ENCODE assay signal across 8 cellular contexts in the genomic region with DNA sequence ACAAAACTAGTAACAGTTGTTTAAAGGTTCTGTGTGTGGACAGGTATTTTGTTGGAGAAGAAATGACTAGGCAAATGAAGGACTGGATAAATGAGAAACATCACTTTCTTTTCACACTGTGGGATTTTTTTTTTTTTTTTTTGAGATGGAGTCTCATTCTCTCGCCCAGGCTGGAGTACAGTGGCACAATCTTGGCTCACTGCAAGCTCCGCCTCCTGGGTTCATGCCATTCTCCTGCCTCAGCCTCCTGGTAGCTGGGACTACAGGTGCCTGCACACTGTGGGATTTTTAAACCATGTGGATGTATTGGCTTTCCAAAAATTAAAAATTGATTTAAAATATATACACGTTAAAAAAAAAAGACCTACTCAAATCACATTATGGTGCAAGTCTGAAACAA. TPM values are rescaled to one million over a fixed set of nuclear protein-coding genes. Genes with fewer than 3 reads are reported as not detected.
DNase-seq lines count a peak whose midpoint lies in the region; ATAC-seq, FAIRE-seq and TF ChIP-seq lines count a peak whose summit lies in the region.
"Not testable (repeated sequence)": the region's sequence is repeated elsewhere in the genome, so short reads cannot be mapped to it uniquely, and the experiment has no call there.

No MANE protein-coding gene starts in this region.

- 0 out of 2 replicates have a peak overlapping the region, but pooled peaks have one; percentile 6 for H3K27ac ChIP-seq in Karpas-422 (ENCODE audit: low read length)
- not testable (repeated sequence) for H3K27ac ChIP-seq in adrenal gland, left lung, pancreas, stomach

- H2AFZ ChIP-seq in Karpas-422 (ENCODE audit: low read length), result not testable (repeated sequence)

- H4K20me1 ChIP-seq in Karpas-422 (ENCODE audit: insufficient read depth, low read depth, low read length), result not testable (repeated sequence)

- peak overlapping the region; percentile 7 for H3K4me2 ChIP-seq in Karpas-422 (ENCODE audit: low read depth, low read length, poor library complexity, severe bottlenecking)

- TF ChIP-seq CTCF in adrenal gland (IDR thresholded peaks at IDR 0.05); left lung (IDR thresholded peaks at IDR 0.05); pancreas (IDR thresholded peaks at IDR 0.05); stomach (IDR thresholded peaks at IDR 0.05): not testable (repeated sequence)

- 38 to 70% (median 61%) methylated on average over 3 of the region's 3 CpGs for WGBS in adrenal gland, 4 donors
- WGBS in pancreas, 2 donors, result 27 to 46% methylated on average over 3 of the region's 3 CpGs
- WGBS in stomach, 5 donors, result 51 to 64% (median 61%) methylated on average over 3 of the region's 3 CpGs

- H3K27me3 Mint-ChIP-seq in central memory CD8-positive, alpha-beta T cell, result not testable (repeated sequence)

- FAIRE-seq in pancreas (lab: Jason Lieb, UNC), result not testable (repeated sequence)

- not testable (repeated sequence) for H3K9me3 Mint-ChIP-seq in central memory CD8-positive, alpha-beta T cell

- TF ChIP-seq EP300 in stomach (IDR thresholded peaks at IDR 0.05), result not testable (repeated sequence)

- not testable (repeated sequence) for H3K4me3 Mint-ChIP-seq in central memory CD8-positive, alpha-beta T cell

- H3K36me3 ChIP-seq in Karpas-422 (ENCODE audit: insufficient read depth, low read length); adrenal gland (replicated peaks in 1 of 2); left lung; pancreas; stomach: not testable (repeated sequence)

- ATAC-seq in central memory CD8-positive, alpha-beta T cell (replicated peaks; ENCODE audit: extremely low read depth, poor library complexity, severe bottlenecking), result not testable (repeated sequence)
- peak; percentile 59 for ATAC-seq in left ventricle myocardium superior
- peak; percentile 39 for ATAC-seq in left lung
- ATAC-seq in pancreas, result peak; percentile 62 to 78 (median 70)

- DNase-seq in Karpas-422; central memory CD8-positive, alpha-beta T cell (ENCODE audit: low spot score in 2 of 2); left ventricle myocardium superior; left lung: not testable (repeated sequence)
- peak; percentile 15 for DNase-seq in M059J (ENCODE audit: low read depth)
- DNase-seq in adrenal gland, result peak in 4 of 7 donors; percentile 23 to 46 (median 34)
- DNase-seq in pancreas, result peak in 4 of 6 donors; percentile 18 to 49 (median 38)
- peak; percentile 33 for DNase-seq in stomach

- H3K27ac Mint-ChIP-seq in central memory CD8-positive, alpha-beta T cell (ENCODE audit: low read depth), result peak overlapping the region; percentile 22

- H3K4me1 Mint-ChIP-seq in central memory CD8-positive, alpha-beta T cell, result peaks cover 48% of the 10 kb centered on the region

- TF ChIP-seq POLR2A in adrenal gland (IDR thresholded peaks at IDR 0.05); stomach (IDR thresholded peaks at IDR 0.05): not testable (repeated sequence)

- intact Hi-C loops in adrenal gland (cut with DNase I); left ventricle myocardium superior (cut with micrococcal nuclease); left lung (cut with DNase I); pancreas (cut with DNase I); stomach (cut with DNase I; ENCODE audit: low total_unique reads): not testable (repeated sequence)

- H3K79me2 ChIP-seq in Karpas-422 (ENCODE audit: low read length), result peaks cover 100% of the 10 kb centered on the region

- not testable (repeated sequence) for H3K9me2 ChIP-seq in Karpas-422 (replicated peaks; ENCODE audit: insufficient read depth, low read length)

- not testable (repeated sequence) for H3K4me3 ChIP-seq in Karpas-422 (ENCODE audit: low read length); adrenal gland; left lung; pancreas; stomach

- not testable (repeated sequence) for H3K9me3 ChIP-seq in Karpas-422 (ENCODE audit: low read length); adrenal gland (replicated peaks in 1 of 3); left lung; pancreas; stomach

- not testable (repeated sequence) for H3K9ac ChIP-seq in Karpas-422 (ENCODE audit: low read length)

- not testable (repeated sequence) for H3K36me3 Mint-ChIP-seq in central memory CD8-positive, alpha-beta T cell (ENCODE audit: insufficient read depth)

- H3K4me1 ChIP-seq in Karpas-422 (ENCODE audit: low read length) (peaks cover 50% of the 10 kb centered on the region), adrenal gland (replicated peaks in 1 of 2) (peaks cover 10 to 54% of the 10 kb centered on the region in 2 donors), left lung (peaks cover 4 to 55% of the 10 kb centered on the region in 2 donors), pancreas (peaks cover 18 to 46% (median 38%) of the 10 kb centered on the region in 3 donors), stomach (peaks cover 24 to 99% (median 70%) of the 10 kb centered on the region in 4 donors)

- H3K27me3 ChIP-seq in Karpas-422 (ENCODE audit: low read length); adrenal gland; left lung; pancreas; stomach: not testable (repeated sequence)

RNA-seq across cellular contexts. Expression of gene WASL, which starts 28.3 kb away (rescaled TPM):
- total RNA-seq in Karpas-422 (2014; rRNA removed; shearing (Covaris generic); ENCODE audit: low replicate concordance), result 7.1 and 12.1 TPM in 2 replicates
- total RNA-seq in M059J (2014; rRNA removed; shearing (Covaris generic)), result 9.2 and 19.7 TPM in 2 replicates
- total RNA-seq in adrenal gland, result 10 to 100 TPM; 27.6 to 52.1 (median 36.2) TPM
- polyA plus RNA-seq in adrenal gland, result 10 to 100 TPM; 12.2 to 44.0 (median 17.9) TPM
- 31.6 TPM for total RNA-seq in left ventricle myocardium superior
- 10 to 100 TPM; 30.4 to 40.6 TPM for total RNA-seq in left lung
- 10 to 100 TPM; 13.2 to 27.3 (median 18.0) TPM for total RNA-seq in pancreas
- polyA plus RNA-seq in pancreas, result 10 to 100 TPM in 1 of 2 donors, 1 to 10 TPM in 1; 8.2 to 14.9 TPM
- total RNA-seq in stomach, result 10 to 100 TPM in 4 of 5 donors, 1 to 10 TPM in 1; 9.0 to 56.7 (median 23.7) TPM
- 10 to 100 TPM; 12.2 to 33.5 (median 19.7) TPM for polyA plus RNA-seq in stomach
